Comparison of ENCODE assay signal across 16 cellular contexts in the genomic region with DNA sequence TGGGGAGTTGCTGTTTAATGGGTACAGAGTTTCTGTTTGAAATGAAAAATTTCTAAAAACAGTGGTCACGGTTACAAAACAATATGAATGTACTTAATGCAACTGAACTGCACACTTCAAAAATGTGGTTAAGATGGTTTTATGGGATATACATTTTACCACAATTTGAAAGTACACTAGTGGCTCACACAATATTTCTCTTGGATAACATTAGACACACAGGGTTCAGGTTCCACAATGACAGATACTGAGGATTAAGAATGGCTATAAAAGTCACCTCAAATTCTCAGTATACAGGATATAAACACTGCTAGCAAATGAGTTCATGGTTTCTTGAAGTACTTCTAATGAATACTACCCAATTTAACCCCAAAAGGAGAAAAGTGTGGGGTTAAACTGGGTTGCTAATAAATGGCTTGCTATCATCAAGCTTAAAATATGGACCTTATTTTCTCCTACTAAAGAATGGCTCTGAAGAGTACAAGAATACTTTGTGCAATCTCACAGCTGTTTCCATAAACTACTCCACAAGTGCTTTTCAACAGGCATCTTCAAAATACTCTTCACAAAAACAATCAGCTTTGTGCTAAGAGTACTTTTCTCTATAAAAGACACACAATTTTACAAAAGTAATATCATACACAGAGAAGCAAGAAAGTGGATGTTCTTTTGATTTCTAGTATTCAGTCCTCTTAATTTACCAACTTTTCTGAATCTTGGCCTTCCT.
DNase-seq lines count a peak whose midpoint lies in the region; ATAC-seq and TF ChIP-seq lines count a peak whose summit lies in the region.
"Had no signal": no experiment of that assay in that cellular context is flagged by ENCODE, and none has a peak within 500 bp of the region (broad histone marks: within the 10 kb centered on the region; RNA-seq: fewer than 3 reads in every experiment).

No MANE protein-coding gene starts in this region.

- CTCF ChIA-PET in CD8-positive, alpha-beta T cell (lab: Charles Lee): no interaction called here

- peaks cover 45% of the 10 kb centered on the region for H3K4me1 Mint-ChIP-seq in CD8-positive, alpha-beta T cell (ENCODE audit: low read depth)
- peaks cover 41% of the 10 kb centered on the region for H3K4me1 Mint-ChIP-seq in activated naive CD8-positive, alpha-beta T cell (ENCODE audit: low read depth)
- H3K4me1 Mint-ChIP-seq in neural crest cell: peaks cover 32% of the 10 kb centered on the region

- no peak for ATAC-seq in CD8-positive, alpha-beta T cell
- ATAC-seq in HG03159 (IDR thresholded peaks at IDR 0.05; ENCODE audit: unreplicated experiment): no peak

- H3K27ac ChIP-seq in CD8-positive, alpha-beta T cell (ENCODE audit: low read depth, low read length): no peak overlapping the region
- no peak overlapping the region for H3K27ac ChIP-seq in sigmoid colon
- H3K27ac ChIP-seq: C4-2B, epithelial cell of prostate, WERI-Rb-1 had no signal

- H3K4me3 Mint-ChIP-seq in CD8-positive, alpha-beta T cell: no peak overlapping the region
- no peak overlapping the region for H3K4me3 Mint-ChIP-seq in activated naive CD8-positive, alpha-beta T cell
- no peak overlapping the region for H3K4me3 Mint-ChIP-seq in neural crest cell

- intact Hi-C loops in CD8-positive, alpha-beta T cell (cut with DNase I, micrococcal nuclease): no loop called here
- intact Hi-C loops in sigmoid colon (cut with DNase I): no loop called here

- no peak for TF ChIP-seq EP300 in sigmoid colon (IDR thresholded peaks at IDR 0.05)

- POLR2A ChIA-PET in CD8-positive, alpha-beta T cell (lab: Charles Lee): no interaction called here

- in situ Hi-C loops in KBM-7 (cut with MboI; ENCODE audit: low pct_unique_long_range_greater_than_20kb, low sequenced_read_pairs): no loop called here

- H3K36me3 ChIP-seq in CD8-positive, alpha-beta T cell (ENCODE audit: insufficient read depth, low read length): no peaks in the 10 kb centered on the region
- no peaks in the 10 kb centered on the region for H3K36me3 ChIP-seq in sigmoid colon
- H3K36me3 ChIP-seq: WERI-Rb-1 had no signal

- DNase-seq in CD8-positive, alpha-beta T cell: no peak
- DNase-seq in KBM-7 (peak; percentile 8), neural crest cell (ENCODE audit: low read depth, low spot score) (no peak), sigmoid colon (no peak)
- DNase-seq in stimulated activated CD4-positive, alpha-beta T cell treated with anti-CD3 and anti-CD28 coated beads, Interleukin-4, amount 100 ng/mL, for 1 hour: no peak
- DNase-seq: activated CD8-positive, alpha-beta memory T cell treated with anti-CD3 and anti-CD28 coated beads, Interleukin-2, amount 50 U/mL, for 48 hours; aorta; Karpas-422; NCI-H187; nucleus accumbens; stimulated activated naive CD4-positive, alpha-beta T cell; WERI-Rb-1 had no signal

- no peaks in the 10 kb centered on the region for H3K27me3 Mint-ChIP-seq in CD8-positive, alpha-beta T cell (ENCODE audit: low read depth)
- H3K27me3 Mint-ChIP-seq in activated naive CD8-positive, alpha-beta T cell: no peaks in the 10 kb centered on the region
- no peaks in the 10 kb centered on the region for H3K27me3 Mint-ChIP-seq in neural crest cell (ENCODE audit: low read depth)

- H3K36me3 Mint-ChIP-seq in CD8-positive, alpha-beta T cell: peaks cover 6% of the 10 kb centered on the region
- H3K36me3 Mint-ChIP-seq in activated naive CD8-positive, alpha-beta T cell: peaks cover 6% of the 10 kb centered on the region
- no peaks in the 10 kb centered on the region for H3K36me3 Mint-ChIP-seq in neural crest cell (ENCODE audit: low read depth)

- no peak for TF ChIP-seq CTCF in CD8-positive, alpha-beta T cell (IDR thresholded peaks at IDR 0.05)
- TF ChIP-seq CTCF in neural crest cell (conservative IDR thresholded peaks at IDR 0.05) (no peak), sigmoid colon (IDR thresholded peaks at IDR 0.05) (no peak)

- no peaks in the 10 kb centered on the region for H3K9me3 Mint-ChIP-seq in CD8-positive, alpha-beta T cell
- H3K9me3 Mint-ChIP-seq in activated naive CD8-positive, alpha-beta T cell (ENCODE audit: low read depth): no peaks in the 10 kb centered on the region
- H3K9me3 Mint-ChIP-seq in neural crest cell: no peaks in the 10 kb centered on the region

- H3K27me3 ChIP-seq in CD8-positive, alpha-beta T cell (ENCODE audit: insufficient read depth, low read length): no peaks in the 10 kb centered on the region
- H3K27me3 ChIP-seq in sigmoid colon: no peaks in the 10 kb centered on the region

- H3K27ac Mint-ChIP-seq in CD8-positive, alpha-beta T cell: peak overlapping the region; percentile 37
- H3K27ac Mint-ChIP-seq in activated naive CD8-positive, alpha-beta T cell: peak overlapping the region; percentile 16
- peak overlapping the region; percentile 57 for H3K27ac Mint-ChIP-seq in neural crest cell (ENCODE audit: unreplicated experiment)

- H3K4me1 ChIP-seq in CD8-positive, alpha-beta T cell (ENCODE audit: insufficient read depth, low read length): peaks cover 11% of the 10 kb centered on the region
- peaks cover 0 to 27% (median 7%) of the 10 kb centered on the region in 4 donors for H3K4me1 ChIP-seq in sigmoid colon

- no peak for TF ChIP-seq POLR2A in sigmoid colon (IDR thresholded peaks at IDR 0.05)

- no peak overlapping the region for H3K4me3 ChIP-seq in CD8-positive, alpha-beta T cell (ENCODE audit: low read depth, low read length)
- H3K4me3 ChIP-seq in sigmoid colon: no peak overlapping the region

- H3K9me3 ChIP-seq in CD8-positive, alpha-beta T cell (ENCODE audit: low read length): no peaks in the 10 kb centered on the region
- no peaks in the 10 kb centered on the region for H3K9me3 ChIP-seq in sigmoid colon

- 92 to 93% methylated on average over 1 of the region's 1 CpG for WGBS in sigmoid colon, 2 donors
